Comparison of ENCODE assay signal across 16 cellular contexts in the genomic region with DNA sequence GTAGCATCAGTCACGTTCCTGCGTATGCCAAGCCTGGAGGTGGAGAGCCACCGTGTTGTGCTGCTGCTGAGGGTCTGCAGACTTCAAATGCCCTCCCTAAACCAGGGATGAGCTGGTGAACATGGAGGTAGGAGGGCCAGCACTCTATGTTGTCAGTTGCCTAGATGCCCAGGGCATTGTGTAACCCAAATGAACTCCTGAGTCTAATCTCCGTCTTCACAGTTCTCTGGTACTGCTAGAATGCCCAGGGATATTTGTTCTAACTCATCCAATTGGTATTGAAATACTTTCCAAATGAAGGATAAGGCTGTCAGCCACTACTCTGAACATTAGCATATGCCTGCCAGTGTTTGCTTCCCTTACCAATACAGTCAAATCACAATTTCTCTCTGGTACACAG.
A peak's percentile ranks its signal among the peaks of the same experiment; 100 is the strongest.
DNase-seq lines count a peak whose midpoint lies in the region; TF ChIP-seq lines count a peak whose summit lies in the region.
"Had no signal": no experiment of that assay in that cellular context is flagged by ENCODE, and none has a peak within 500 bp of the region (broad histone marks: within the 10 kb centered on the region; RNA-seq: fewer than 3 reads in every experiment).

No MANE protein-coding gene starts in this region.

- H3K9ac ChIP-seq in H9 (ENCODE audit: extremely low read depth, insufficient read length, low read length): no peak overlapping the region
- H3K9ac ChIP-seq in trophoblast cell (ENCODE audit: low read length): no peak overlapping the region
- H3K9ac ChIP-seq in mammary epithelial cell (ENCODE audit: insufficient read depth, low read length): no peak overlapping the region

- no TSS peak for BruUV-seq in mammary epithelial cell (replicated peaks; lab: Mats Ljungman, UMichigan)

- H3K79me1 ChIP-seq in H9 (ENCODE audit: insufficient read depth, low read depth, low read length, poor library complexity, severe bottlenecking): no peaks in the 10 kb centered on the region
- H3K79me1 ChIP-seq in trophoblast cell (ENCODE audit: low read length): no peaks in the 10 kb centered on the region

- H3K4me2 ChIP-seq in H9 (ENCODE audit: insufficient read depth, insufficient read length, low read length) (no peak overlapping the region), trophoblast cell (ENCODE audit: low read length) (no peak overlapping the region), mammary epithelial cell (ENCODE audit: insufficient read depth, low read depth, low read length) (no peak overlapping the region)
- H3K4me2 ChIP-seq: GM23338 had no signal

- H3K27me3 Mint-ChIP-seq in H9 (ENCODE audit: low read depth): no peaks in the 10 kb centered on the region
- H3K27me3 Mint-ChIP-seq: CD4-positive, alpha-beta memory T cell had no signal

- dilution Hi-C loops in mammary epithelial cell (cut with HindIII; ENCODE audit: low sequenced_read_pairs): no loop called here

- H4K8ac ChIP-seq in H9 (replicated peaks; ENCODE audit: insufficient read length, low read depth, low read length): no peak overlapping the region
- H4K8ac ChIP-seq in trophoblast cell (ENCODE audit: low read depth, low read length): no peak overlapping the region

- no peaks in the 10 kb centered on the region for H3K4me1 Mint-ChIP-seq in H9
- H3K4me1 Mint-ChIP-seq: CD4-positive, alpha-beta memory T cell; GM23338 had no signal

- H2BK120ac ChIP-seq in H9 (ENCODE audit: low read depth, low read length, poor library complexity, severe bottlenecking) (no peak overlapping the region), trophoblast cell (ENCODE audit: insufficient read depth, low read length, poor library complexity) (no peak overlapping the region)

- H3K23ac ChIP-seq in H9 (ENCODE audit: insufficient read length, low read depth, low read length) (no peak overlapping the region), trophoblast cell (ENCODE audit: low read length) (no peak overlapping the region)

- CTCF ChIA-PET in mammary epithelial cell (lab: Charles Lee; ENCODE audit: low non-redundant PET): no interaction called here

- no peaks in the 10 kb centered on the region for H3K36me3 ChIP-seq in trophoblast cell (ENCODE audit: control insufficient read depth in 1 of 2, insufficient read depth in 2 of 2, low read length in 2 of 2)
- no peaks in the 10 kb centered on the region for H3K36me3 ChIP-seq in mammary epithelial cell (ENCODE audit: insufficient read depth, low read length)
- H3K36me3 ChIP-seq: HAP-1 had no signal

- H2AFZ ChIP-seq in H9 (ENCODE audit: low read length) (no peak overlapping the region), trophoblast cell (ENCODE audit: insufficient read depth, low read length, poor library complexity) (no peak overlapping the region), mammary epithelial cell (ENCODE audit: low read depth, low read length) (no peak overlapping the region)
- H2AFZ ChIP-seq: GM23338 had no signal

- H2BK15ac ChIP-seq in H9 (ENCODE audit: low read depth, low read length): no peak overlapping the region

- H4K5ac ChIP-seq in H9 (ENCODE audit: insufficient read length, low read depth, low read length): no peak overlapping the region

- H3K56ac ChIP-seq in H9 (ENCODE audit: insufficient read length, low read depth, low read length): no peak overlapping the region

- peaks cover 3 to 5% of the 10 kb centered on the region in 2 experiments; a peak in 2 of 5 replicates for H3K9me3 Mint-ChIP-seq in H9

- H3K79me2 ChIP-seq in H9 (ENCODE audit: insufficient read depth, low read length) (no peaks in the 10 kb centered on the region), trophoblast cell (ENCODE audit: control insufficient read depth, insufficient read depth, low read length, poor library complexity) (no peaks in the 10 kb centered on the region), mammary epithelial cell (ENCODE audit: insufficient read depth, low read length) (no peaks in the 10 kb centered on the region)

- H3K4me1 ChIP-seq in H9 (ENCODE audit: insufficient read depth, low read length) (no peaks in the 10 kb centered on the region), trophoblast cell (ENCODE audit: control insufficient read depth in 1 of 2, insufficient read depth in 2 of 2, low read length in 2 of 2) (no peaks in the 10 kb centered on the region), mammary epithelial cell (ENCODE audit: insufficient read depth, low read length) (no peaks in the 10 kb centered on the region)
- H3K4me1 ChIP-seq: HAP-1 had no signal

- no peak overlapping the region for H3T11ph ChIP-seq in H9 (ENCODE audit: low read length)

- H3K27me3 ChIP-seq in H9 (ENCODE audit: insufficient read depth, low read length) (no peaks in the 10 kb centered on the region), trophoblast cell (ENCODE audit: insufficient read depth, low read length) (no peaks in the 10 kb centered on the region), mammary epithelial cell (ENCODE audit: insufficient read depth, low read length) (no peaks in the 10 kb centered on the region)

- H3K4me3 ChIP-seq in epithelial cell of esophagus (ENCODE audit: low read length) (no peak overlapping the region), trophoblast cell (ENCODE audit: low read depth, low read length) (no peak overlapping the region), mammary epithelial cell (replicated peaks in 1 of 3; ENCODE audit: insufficient read depth in 1 of 3, low read depth in 2 of 3, low read length in 3 of 3) (no peak overlapping the region)
- H3K4me3 ChIP-seq: GM23338, HAP-1 had no signal

- H3K36me3 Mint-ChIP-seq in H9 (ENCODE audit: insufficient read depth in 1 of 3, low read depth in 3 of 3): peaks cover 0 to 2% (median 0%) of the 10 kb centered on the region in 3 experiments; a peak in 1 of 7 replicates
- H3K36me3 Mint-ChIP-seq: CD4-positive, alpha-beta memory T cell had no signal

- H3K4ac ChIP-seq in H9 (ENCODE audit: low read depth, low read length) (no peak overlapping the region), trophoblast cell (ENCODE audit: low read depth, low read length) (no peak overlapping the region)

- TF ChIP-seq CTCF in H9 (conservative IDR thresholded peaks at IDR 0.05) (no peak), epithelial cell of esophagus (IDR thresholded peaks at IDR 0.05; ENCODE audit: insufficient read depth, low read depth, low read length, missing control alignments) (no peak), mammary epithelial cell (conservative IDR thresholded peaks at IDR 0.05 in 1 of 2, IDR thresholded peaks at IDR 0.05 in 1 of 2; ENCODE audit: extremely low read depth in 1 of 2, insufficient read depth in 1 of 2, low read depth in 1 of 2, low read length in 2 of 2) (no peak)

- H3K4me3 Mint-ChIP-seq in H9: no peak overlapping the region
- H3K4me3 Mint-ChIP-seq: CD4-positive, alpha-beta memory T cell; GM23338; HFFc6 had no signal

- no peak overlapping the region for H4K12ac ChIP-seq in trophoblast cell (ENCODE audit: low read depth, low read length)

- H2BK20ac ChIP-seq in H9 (ENCODE audit: low read depth, low read length, poor library complexity, severe bottlenecking): no peak overlapping the region

- H2BK12ac ChIP-seq in H9 (ENCODE audit: insufficient read length, low read depth, low read length): no peak overlapping the region
- peak overlapping the region; percentile 50 for H2BK12ac ChIP-seq in trophoblast cell (ENCODE audit: low read length)

- H3K27ac Mint-ChIP-seq in H9: no peak overlapping the region; a peak in 1 of 7 replicates
- H3K27ac Mint-ChIP-seq: CD4-positive, alpha-beta memory T cell; GM23338 had no signal

- DNase-seq in H9 (no peak), NCI-H226 (peak; percentile 28), epithelial cell of esophagus (ENCODE audit: low read depth) (peak; percentile 57), trophoblast cell (no peak), globus pallidus (ENCODE audit: low spot score) (no peak), mammary epithelial cell (no peak), NOMO-1 (lab: John Stamatoyannopoulos, UW; ENCODE audit: unreplicated experiment in 2 of 2) (no peak)
- DNase-seq: C1 segment of cervical spinal cord; Calu3; CD4-positive, alpha-beta memory T cell; COR-L47; DMS53; DMS79 treated with DMSO at 0.1 percent for 48 hours; HFFc6 had no signal

- H3K27ac ChIP-seq in H9 (ENCODE audit: insufficient read length, low read depth, low read length): no peak overlapping the region
- no peak overlapping the region for H3K27ac ChIP-seq in trophoblast cell (ENCODE audit: low read depth, low read length)
- no peak overlapping the region for H3K27ac ChIP-seq in mammary epithelial cell (ENCODE audit: insufficient read depth, low read depth, low read length)

- no CpG with 5 or more reads among the region's 4 CpGs for WGBS in H9 (ENCODE audit: extremely low coverage, insufficient read length, low lambda C conversion rate)
- no CpG with 5 or more reads among the region's 4 CpGs for WGBS in trophoblast cell (ENCODE audit: extremely low coverage, insufficient coverage, insufficient read length)
- 72% methylated on average over 3 of the region's 4 CpGs for WGBS in mammary epithelial cell (ENCODE audit: low coverage, missing lambda C conversion rate)

- in situ Hi-C loops in mammary epithelial cell (cut with MboI; ENCODE audit: low sequenced_read_pairs in 2 of 2): no loop called here

- H3K23me2 ChIP-seq in H9 (ENCODE audit: insufficient read length, low read depth, low read length, poor library complexity, severe bottlenecking): no peaks in the 10 kb centered on the region

- H3K9me3 ChIP-seq in H9 (ENCODE audit: control insufficient read depth, low read depth, low read length) (no peaks in the 10 kb centered on the region), trophoblast cell (ENCODE audit: insufficient read depth, low read depth, low read length) (peaks cover 1% of the 10 kb centered on the region), mammary epithelial cell (replicated peaks; ENCODE audit: insufficient read depth, low read length) (peaks cover 2% of the 10 kb centered on the region)
- H3K9me3 ChIP-seq: HAP-1 had no signal

- H4K91ac ChIP-seq in H9 (ENCODE audit: insufficient read length, low read depth, low read length) (no peak overlapping the region), trophoblast cell (ENCODE audit: low read depth, low read length) (no peak overlapping the region)

- intact Hi-C loops in mammary epithelial cell (cut with micrococcal nuclease): no loop called here

- H3K14ac ChIP-seq in H9 (ENCODE audit: insufficient read depth, low read length): peak overlapping the region; percentile 52; the same call in 1 of the 2 replicates
- H3K14ac ChIP-seq in trophoblast cell (ENCODE audit: low read length): no peak overlapping the region

- H4K20me1 ChIP-seq in H9 (ENCODE audit: control insufficient read depth, insufficient read depth, insufficient read length) (no peaks in the 10 kb centered on the region), mammary epithelial cell (ENCODE audit: insufficient read depth, low read length) (no peaks in the 10 kb centered on the region)

- H2AK5ac ChIP-seq in H9 (ENCODE audit: insufficient read length, low read length): no peak overlapping the region
- H2AK5ac ChIP-seq in trophoblast cell (ENCODE audit: low read length): peak overlapping the region; percentile 90

- H3K18ac ChIP-seq in H9 (ENCODE audit: insufficient read length, low read depth, low read length): no peak overlapping the region
- H3K18ac ChIP-seq in trophoblast cell (ENCODE audit: low read length): no peak overlapping the region

- H2BK5ac ChIP-seq in H9 (ENCODE audit: insufficient read length, low read length): no peak overlapping the region
- no peak overlapping the region for H2BK5ac ChIP-seq in trophoblast cell (ENCODE audit: low read depth, low read length, poor library complexity)

Comparison
In these comparisons a context has a peak if more than half of its experiments do, and no peak if none do; other contexts are left out.
1. DNase-seq: peak in NCI-H226 (single experiment) and epithelial cell of esophagus (single experiment); none in H9 (single experiment), trophoblast cell (0 of 2), globus pallidus (single experiment), mammary epithelial cell (single experiment) and NOMO-1 (0 of 2).